In the genomic region with DNA sequence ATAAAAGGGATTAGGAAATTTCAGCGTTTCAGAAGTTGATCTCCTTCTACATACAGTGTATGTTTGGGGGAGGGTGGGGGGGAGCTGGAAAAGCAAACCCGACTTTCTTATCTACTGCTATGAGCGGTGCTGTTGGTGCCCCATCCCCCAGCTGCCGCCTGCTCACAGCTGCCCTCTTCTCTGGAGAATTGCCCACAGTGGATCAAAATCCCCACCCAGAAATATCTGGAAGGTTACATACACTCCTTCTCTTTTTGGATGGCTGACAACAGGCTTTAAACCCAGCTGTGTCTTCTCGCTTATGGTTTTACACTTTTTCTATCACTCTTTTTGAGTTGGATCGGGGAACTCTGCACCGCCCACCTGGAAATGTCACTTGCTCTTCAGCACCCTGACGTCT, we compare ENCODE assay signal across 23 cellular contexts.
"Had no signal": no experiment of that assay in that cellular context is flagged by ENCODE, and none has a peak within 500 bp of the region (broad histone marks: within the 10 kb centered on the region; RNA-seq: fewer than 3 reads in every experiment).

No MANE protein-coding gene starts in this region.

- H3K4me1 Mint-ChIP-seq: stimulated activated naive CD8-positive, alpha-beta T cell treated with anti-CD3 and anti-CD28 coated beads, Interleukin-15, amount 100 ng/mL, for 72 hours had no signal

- H3K27ac Mint-ChIP-seq: natural killer cell; neural progenitor cell; stimulated activated naive B cell treated with anti-CD40 and anti-IgM and Interleukin-4, amounts not matched to agents 10 μg/mL and 1 μg/mL and 100 μg/mL, for 72 hours; stimulated activated naive CD8-positive, alpha-beta T cell treated with anti-CD3 and anti-CD28 coated beads, Interleukin-15, amount 100 ng/mL, for 72 hours had no signal

- H3K9me3 ChIP-seq: gastrocnemius medialis, heart right ventricle, psoas muscle, right lobe of liver, testis, tibial nerve, upper lobe of right lung, vagina had no signal

- H3K4me1 ChIP-seq: gastrocnemius medialis, heart right ventricle, psoas muscle, right lobe of liver, tibial nerve, upper lobe of right lung, vagina had no signal

- H3K36me3 Mint-ChIP-seq: natural killer cell, neural progenitor cell had no signal

- H3K4me3 ChIP-seq: dorsolateral prefrontal cortex, gastrocnemius medialis, heart right ventricle, neural progenitor cell, psoas muscle, right lobe of liver, skin epidermis, testis, tibial nerve, upper lobe of right lung, vagina had no signal

- DNase-seq: cortex of kidney; dorsolateral prefrontal cortex; effector CD8-positive, alpha-beta T cell; gastrocnemius medialis; heart right ventricle; hypothalamus; kidney glomerular epithelial cell; mesendoderm; natural killer cell; nucleus accumbens; psoas muscle; retina; right lobe of liver; stimulated activated CD4-positive, alpha-beta T cell treated with anti-CD3 and anti-CD28 coated beads, Interleukin-2, amount 100 ng/mL, for 24 hours; stimulated activated CD4-positive, alpha-beta T cell treated with anti-CD3 and anti-CD28 coated beads, Interleukin-4, amount 100 ng/mL, for 4 hours; stimulated activated naive B cell treated with anti-CD40 and anti-IgM and Interleukin-4, amounts not matched to agents 10 μg/mL and 1 μg/mL and 100 μg/mL, for 72 hours; stimulated activated naive CD8-positive, alpha-beta T cell treated with anti-CD3 and anti-CD28 coated beads, Interleukin-15, amount 100 ng/mL, for 72 hours; testis; upper lobe of right lung had no signal

- H3K4me3 Mint-ChIP-seq: natural killer cell; neural progenitor cell; stimulated activated naive B cell treated with anti-CD40 and anti-IgM and Interleukin-4, amounts not matched to agents 10 μg/mL and 1 μg/mL and 100 μg/mL, for 72 hours; stimulated activated naive CD8-positive, alpha-beta T cell treated with anti-CD3 and anti-CD28 coated beads, Interleukin-15, amount 100 ng/mL, for 72 hours had no signal

- H3K27ac ChIP-seq: dorsolateral prefrontal cortex, gastrocnemius medialis, heart right ventricle, neural progenitor cell, psoas muscle, right lobe of liver, skin epidermis, testis, tibial nerve, upper lobe of right lung, vagina had no signal

- H3K27me3 ChIP-seq: right lobe of liver, testis, tibial nerve, vagina had no signal

- H3K9me3 Mint-ChIP-seq: natural killer cell had no signal

- H3K36me3 ChIP-seq: gastrocnemius medialis, heart right ventricle, neural progenitor cell, right lobe of liver, tibial nerve, upper lobe of right lung, vagina had no signal
